10 cellular contexts compared by ENCODE assay signal in genomic region chr1:156475568-156476500, GRCh38. TPM values are rescaled to one million over a fixed set of nuclear protein-coding genes. Genes with fewer than 3 reads are reported as not detected.
A peak's percentile ranks its signal among the peaks of the same experiment; 100 is the strongest.
DNase-seq lines count a peak whose midpoint lies in the region; ATAC-seq and TF ChIP-seq lines count a peak whose summit lies in the region.
"Had no signal": no experiment of that assay in that cellular context is flagged by ENCODE, and none has a peak within 500 bp of the region (broad histone marks: within the 10 kb centered on the region; RNA-seq: fewer than 3 reads in every experiment).

No MANE protein-coding gene starts in this region.

- peaks cover 10% of the 10 kb centered on the region for H3K27me3 Mint-ChIP-seq in neural progenitor cell (ENCODE audit: insufficient read depth, low read depth)
- H3K27me3 Mint-ChIP-seq in activated naive CD8-positive, alpha-beta T cell treated with anti-CD3 and anti-CD28 coated beads, Interleukin-2, amount 50 U/mL, for 24 hours: no peaks in the 10 kb centered on the region

- H2AFZ ChIP-seq in ACC112 (ENCODE audit: low read length, unreplicated experiment) (no peak overlapping the region), neural progenitor cell (replicated peaks) (no peak overlapping the region)

- TF ChIP-seq CTCF in fibroblast of mammary gland (conservative IDR thresholded peaks at IDR 0.05; ENCODE audit: control insufficient read depth, insufficient read depth, low read depth, low read length): no peak
- TF ChIP-seq CTCF in neural progenitor cell (IDR thresholded peaks at IDR 0.05): no peak

- no peaks in the 10 kb centered on the region for H4K20me1 ChIP-seq in neural progenitor cell (ENCODE audit: low read depth)

- no peak overlapping the region for H3K4me2 ChIP-seq in neural progenitor cell

- H3K27ac Mint-ChIP-seq in neural progenitor cell: peak overlapping the region; percentile 93
- H3K27ac Mint-ChIP-seq in activated naive CD8-positive, alpha-beta T cell treated with anti-CD3 and anti-CD28 coated beads, Interleukin-2, amount 50 U/mL, for 24 hours: no peak overlapping the region

- H3K9me3 Mint-ChIP-seq in neural progenitor cell: no peaks in the 10 kb centered on the region
- no peaks in the 10 kb centered on the region for H3K9me3 Mint-ChIP-seq in activated naive CD8-positive, alpha-beta T cell treated with anti-CD3 and anti-CD28 coated beads, Interleukin-2, amount 50 U/mL, for 24 hours

- H3K36me3 ChIP-seq in ACC112 (ENCODE audit: insufficient read depth, low read length) (peaks cover 33% of the 10 kb centered on the region; the same call in 1 of the 2 replicates), neural progenitor cell (no peaks in the 10 kb centered on the region)

- H3K79me2 ChIP-seq in ACC112 (ENCODE audit: control insufficient read depth, insufficient read depth, low read length, unreplicated experiment): no peaks in the 10 kb centered on the region
- H3K79me2 ChIP-seq in neural progenitor cell (ENCODE audit: low read depth): no peaks in the 10 kb centered on the region

- ATAC-seq in GM18867 (IDR thresholded peaks at IDR 0.05; ENCODE audit: unreplicated experiment) (no peak), GM18873 (IDR thresholded peaks at IDR 0.05; ENCODE audit: low FRiP score, unreplicated experiment) (no peak)
- ATAC-seq in activated naive CD8-positive, alpha-beta T cell treated with anti-CD3 and anti-CD28 coated beads, Interleukin-2, amount 50 U/mL, for 24 hours: no peak

- peak overlapping the region; percentile 97; the same call in 1 of the 2 replicates for H3K27ac ChIP-seq in ACC112 (ENCODE audit: low read depth, low read length)
- H3K27ac ChIP-seq in neural progenitor cell: no peak overlapping the region

- no peak overlapping the region for H3K4me3 Mint-ChIP-seq in neural progenitor cell
- H3K4me3 Mint-ChIP-seq in activated naive CD8-positive, alpha-beta T cell treated with anti-CD3 and anti-CD28 coated beads, Interleukin-2, amount 50 U/mL, for 24 hours: no peak overlapping the region

- H3K27me3 ChIP-seq in ACC112 (ENCODE audit: insufficient read depth, low read length) (no peaks in the 10 kb centered on the region), neural progenitor cell (no peaks in the 10 kb centered on the region)

- H3K4me3 ChIP-seq in ACC112 (ENCODE audit: low read depth, low read length) (no peak overlapping the region), fibroblast of mammary gland (ENCODE audit: control insufficient read depth, low read depth, low read length) (no peak overlapping the region), neural progenitor cell (no peak overlapping the region)

- peaks cover 23% of the 10 kb centered on the region for H3K36me3 Mint-ChIP-seq in neural progenitor cell
- H3K36me3 Mint-ChIP-seq in activated naive CD8-positive, alpha-beta T cell treated with anti-CD3 and anti-CD28 coated beads, Interleukin-2, amount 50 U/mL, for 24 hours (ENCODE audit: low read depth): peaks cover 43% of the 10 kb centered on the region

- H3K4me1 ChIP-seq in ACC112 (ENCODE audit: control insufficient read depth, insufficient read depth, low read length, unreplicated experiment): peaks cover 22% of the 10 kb centered on the region
- H3K4me1 ChIP-seq in neural progenitor cell: no peaks in the 10 kb centered on the region

- peak; percentile 80 for DNase-seq in LHCN-M2 (ENCODE audit: low read depth)
- peak; percentile 95 for DNase-seq in fibroblast of mammary gland (ENCODE audit: low read depth)
- no peak for DNase-seq in neural progenitor cell (ENCODE audit: low spot score)
- DNase-seq in SIG-M5 (lab: John Stamatoyannopoulos, UW): no peak
- DNase-seq in activated naive CD8-positive, alpha-beta T cell treated with anti-CD3 and anti-CD28 coated beads, Interleukin-2, amount 50 U/mL, for 24 hours: no peak
- DNase-seq: activated CD4-positive, alpha-beta T cell treated with anti-CD3 and anti-CD28 coated beads for 1 hour; NCI-H2227 treated with DMSO at 0.1 percent for 48 hours had no signal

- no peaks in the 10 kb centered on the region for H3K9me3 ChIP-seq in neural progenitor cell (ENCODE audit: low read depth)

- no peaks in the 10 kb centered on the region for H3F3A ChIP-seq in neural progenitor cell (ENCODE audit: low read depth)

- no peak overlapping the region for H3K9ac ChIP-seq in neural progenitor cell

- H3K4me1 Mint-ChIP-seq in neural progenitor cell: no peaks in the 10 kb centered on the region
- peaks cover 38% of the 10 kb centered on the region for H3K4me1 Mint-ChIP-seq in activated naive CD8-positive, alpha-beta T cell treated with anti-CD3 and anti-CD28 coated beads, Interleukin-2, amount 50 U/mL, for 24 hours

RNA-seq across cellular contexts. Expression of gene MEF2D, which starts 24.7 kb away (rescaled TPM):
- total RNA-seq in LHCN-M2 (2014; rRNA removed) (21.9 and 23.2 TPM in 2 replicates), neural progenitor cell (ENCODE audit: low replicate concordance) (1.8 and 7.1 TPM in 2 replicates)
- 27.4 TPM for polyA plus RNA-seq in LHCN-M2 (2012)

Comparison
In these comparisons a context has a peak if more than half of its experiments do, and no peak if none do; other contexts are left out.
1. DNase-seq: peak in LHCN-M2 (single experiment) and fibroblast of mammary gland (single experiment); none in neural progenitor cell (single experiment), SIG-M5 (single experiment) and activated naive CD8-positive, alpha-beta T cell treated with anti-CD3 and anti-CD28 coated beads, Interleukin-2, amount 50 U/mL, for 24 hours (single experiment).